In the genomic region with DNA sequence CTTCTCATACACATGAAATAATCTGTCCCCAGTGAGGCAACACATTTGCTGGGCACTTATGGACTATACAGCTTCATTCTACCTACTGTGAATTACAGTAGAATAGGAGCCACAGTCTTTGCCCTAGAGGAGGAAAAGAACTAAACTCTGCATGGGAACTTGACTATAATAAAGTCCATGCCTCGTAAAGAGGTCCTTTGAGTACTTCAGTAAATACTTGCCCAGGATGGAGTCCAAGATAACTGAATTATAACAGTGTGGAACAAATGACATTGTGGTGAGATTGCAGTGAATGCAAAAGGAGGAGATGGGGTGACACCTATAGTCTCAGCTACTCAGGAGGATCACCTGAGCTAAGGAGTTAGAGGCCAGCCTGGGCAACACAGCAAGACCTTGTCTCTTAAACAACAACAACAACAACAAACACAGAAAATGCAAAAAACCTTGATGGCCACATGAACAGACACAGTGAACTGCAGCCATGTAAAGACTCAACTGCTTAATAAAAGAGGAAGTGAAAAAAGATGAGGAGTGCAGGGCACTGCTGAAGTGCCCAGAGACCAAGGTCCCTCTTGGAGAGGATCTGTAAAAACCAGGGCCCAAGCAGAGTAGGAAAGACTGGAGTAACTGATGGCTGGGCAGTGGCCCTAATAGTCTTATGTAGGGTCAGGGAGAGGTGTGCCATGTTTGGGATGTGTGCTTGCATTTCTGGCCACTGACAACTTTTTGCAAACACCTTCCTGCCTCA, we compare ENCODE assay signal across 16 cellular contexts. TPM values are rescaled to one million over a fixed set of nuclear protein-coding genes. Genes with fewer than 3 reads are reported as not detected.
DNase-seq lines count a peak whose midpoint lies in the region; ATAC-seq and TF ChIP-seq lines count a peak whose summit lies in the region.
"Had no signal": no experiment of that assay in that cellular context is flagged by ENCODE, and none has a peak within 500 bp of the region (broad histone marks: within the 10 kb centered on the region; RNA-seq: fewer than 3 reads in every experiment).

No MANE protein-coding gene starts in this region.

- POLR2A ChIA-PET in RWPE1 (lab: Yijun Ruan, JAX; ENCODE audit: low non-redundant PET): no interaction called here

- no peak overlapping the region for H3K4me2 ChIP-seq in H9 (ENCODE audit: insufficient read depth, insufficient read length, low read length)

- H2AK5ac ChIP-seq in H9 (ENCODE audit: insufficient read length, low read length): no peak overlapping the region

- no peak overlapping the region for H3K14ac ChIP-seq in H9 (ENCODE audit: insufficient read depth, low read length)

- H3K79me1 ChIP-seq in H9 (ENCODE audit: insufficient read depth, low read depth, low read length, poor library complexity, severe bottlenecking): peaks cover 13% of the 10 kb centered on the region

- no peak for DNase-seq in activated T-cell treated with anti-CD3 and anti-CD28 coated beads, Interleukin-2, amount 50 U/mL, for 24 hours
- DNase-seq in activated T-cell treated with anti-CD3 and anti-CD28 coated beads, Interleukin-2, amount 50 U/mL, for 1 hour: no peak
- DNase-seq in OCI-M1 (lab: John Stamatoyannopoulos, UW) (peak; percentile 61), prostate gland (ENCODE audit: low spot score) (peak; percentile 53), H9 (no peak), osteocyte (ENCODE audit: extremely low spot score, unreplicated experiment) (no peak), RWPE1 (ENCODE audit: low spot score) (no peak)
- DNase-seq: ACHN; activated CD8-positive, alpha-beta memory T cell treated with anti-CD3 and anti-CD28 coated beads for 24 hours; GF-D8; NCI-H187 treated with DMSO at 0.1 percent for 48 hours; pancreas; upper lobe of right lung had no signal

- ATAC-seq in HG02981 (IDR thresholded peaks at IDR 0.05; ENCODE audit: unreplicated experiment): peak; percentile 59
- ATAC-seq: pancreas, upper lobe of right lung had no signal

- H3K4me1 Mint-ChIP-seq in activated T-cell treated with anti-CD3 and anti-CD28 coated beads, Interleukin-2, amount 50 U/mL, for 24 hours (ENCODE audit: low read depth): peaks cover 55% of the 10 kb centered on the region
- H3K4me1 Mint-ChIP-seq in H9: peaks cover 26 to 29% of the 10 kb centered on the region in 2 experiments
- H3K4me1 Mint-ChIP-seq in osteocyte (ENCODE audit: unreplicated experiment): peaks cover 25% of the 10 kb centered on the region

- no peak overlapping the region for H3K56ac ChIP-seq in H9 (ENCODE audit: insufficient read length, low read depth, low read length)

- H3K27ac ChIP-seq in prostate gland (peak overlapping the region in 1 of 2 donors; percentile 62), H9 (ENCODE audit: insufficient read length, low read depth, low read length) (no peak overlapping the region), RWPE1 (no peak overlapping the region)
- H3K27ac ChIP-seq: ascending aorta, epithelial cell of prostate, pancreas, upper lobe of right lung had no signal

- CTCF ChIA-PET in RWPE1 (lab: Yijun Ruan, JAX): no interaction called here

- H3K4me3 Mint-ChIP-seq in activated T-cell treated with anti-CD3 and anti-CD28 coated beads, Interleukin-2, amount 50 U/mL, for 24 hours: no peak overlapping the region
- no peak overlapping the region for H3K4me3 Mint-ChIP-seq in H9
- H3K4me3 Mint-ChIP-seq in osteocyte (ENCODE audit: unreplicated experiment): no peak overlapping the region

- no peak overlapping the region for H3K18ac ChIP-seq in H9 (ENCODE audit: insufficient read length, low read depth, low read length)

- peaks cover 26% of the 10 kb centered on the region for H3K79me2 ChIP-seq in H9 (ENCODE audit: insufficient read depth, low read length)

- peaks cover 28% of the 10 kb centered on the region for H3K4me1 ChIP-seq in prostate gland (replicated peaks)
- no peaks in the 10 kb centered on the region; the same call in 1 of the 2 replicates for H3K4me1 ChIP-seq in H9 (ENCODE audit: insufficient read depth, low read length)

- H3K27me3 Mint-ChIP-seq in activated T-cell treated with anti-CD3 and anti-CD28 coated beads, Interleukin-2, amount 50 U/mL, for 24 hours: no peaks in the 10 kb centered on the region
- H3K27me3 Mint-ChIP-seq in H9 (ENCODE audit: low read depth) (no peaks in the 10 kb centered on the region), osteocyte (ENCODE audit: unreplicated experiment) (no peaks in the 10 kb centered on the region)

- intact Hi-C loops in prostate gland (cut with DNase I): no loop called here

- no peak overlapping the region for H2AFZ ChIP-seq in H9 (ENCODE audit: low read length)

- no peak overlapping the region for H2BK12ac ChIP-seq in H9 (ENCODE audit: insufficient read length, low read depth, low read length)

- peaks cover 80% of the 10 kb centered on the region for H3K36me3 Mint-ChIP-seq in activated T-cell treated with anti-CD3 and anti-CD28 coated beads, Interleukin-2, amount 50 U/mL, for 24 hours (ENCODE audit: low read depth)
- peaks cover 7 to 17% (median 10%) of the 10 kb centered on the region in 3 experiments; a peak in 4 of 7 replicates for H3K36me3 Mint-ChIP-seq in H9 (ENCODE audit: insufficient read depth in 1 of 3, low read depth in 3 of 3)
- peaks cover 4% of the 10 kb centered on the region for H3K36me3 Mint-ChIP-seq in osteocyte (ENCODE audit: unreplicated experiment)

- no peaks in the 10 kb centered on the region for H4K20me1 ChIP-seq in H9 (ENCODE audit: control insufficient read depth, insufficient read depth, insufficient read length)

- H3T11ph ChIP-seq in H9 (ENCODE audit: low read length): no peak overlapping the region

- H4K91ac ChIP-seq in H9 (ENCODE audit: insufficient read length, low read depth, low read length): no peak overlapping the region

- 21% methylated on average over 1 of the region's 1 CpG for WGBS in prostate gland
- no CpG with 5 or more reads among the region's 1 CpG for WGBS in H9 (ENCODE audit: extremely low coverage, insufficient read length, low lambda C conversion rate)

- H2BK20ac ChIP-seq in H9 (ENCODE audit: low read depth, low read length, poor library complexity, severe bottlenecking): no peak overlapping the region

- no peak overlapping the region for H3K23ac ChIP-seq in H9 (ENCODE audit: insufficient read length, low read depth, low read length)

- no peak overlapping the region for H3K4ac ChIP-seq in H9 (ENCODE audit: low read depth, low read length)

- H4K5ac ChIP-seq in H9 (ENCODE audit: insufficient read length, low read depth, low read length): no peak overlapping the region

- H2BK120ac ChIP-seq in H9 (ENCODE audit: low read depth, low read length, poor library complexity, severe bottlenecking): no peak overlapping the region

- H3K23me2 ChIP-seq in H9 (ENCODE audit: insufficient read length, low read depth, low read length, poor library complexity, severe bottlenecking): peaks cover 8% of the 10 kb centered on the region

- TF ChIP-seq CTCF in prostate gland (IDR thresholded peaks at IDR 0.05): peak in 1 of 4 experiments; percentile 10
- no peak for TF ChIP-seq CTCF in H9 (conservative IDR thresholded peaks at IDR 0.05)
- no peak for TF ChIP-seq CTCF in osteocyte (IDR thresholded peaks at IDR 0.05)
- TF ChIP-seq CTCF in RWPE1 (conservative IDR thresholded peaks at IDR 0.05; ENCODE audit: low read depth): no peak

- H2BK15ac ChIP-seq in H9 (ENCODE audit: low read depth, low read length): no peak overlapping the region

- H2BK5ac ChIP-seq in H9 (ENCODE audit: insufficient read length, low read length): no peak overlapping the region

- H3K9me3 ChIP-seq in prostate gland: no peaks in the 10 kb centered on the region
- H3K9me3 ChIP-seq in H9 (ENCODE audit: control insufficient read depth, low read depth, low read length): no peaks in the 10 kb centered on the region
- H3K9me3 ChIP-seq: ascending aorta, pancreas, upper lobe of right lung had no signal

- no peaks in the 10 kb centered on the region for H3K36me3 ChIP-seq in prostate gland

- no peak overlapping the region for H4K8ac ChIP-seq in H9 (replicated peaks; ENCODE audit: insufficient read length, low read depth, low read length)

- H3K4me3 ChIP-seq in prostate gland: no peak overlapping the region
- H3K4me3 ChIP-seq: ascending aorta, pancreas, upper lobe of right lung had no signal

- H3K9ac ChIP-seq in H9 (ENCODE audit: extremely low read depth, insufficient read length, low read length): no peak overlapping the region

- TF ChIP-seq POLR2A in prostate gland (IDR thresholded peaks at IDR 0.05): no peak

- H3K27ac Mint-ChIP-seq in activated T-cell treated with anti-CD3 and anti-CD28 coated beads, Interleukin-2, amount 50 U/mL, for 24 hours: peak overlapping the region; percentile 4
- H3K27ac Mint-ChIP-seq in H9 (peak overlapping the region in 1 of 3 experiments; percentile 11; a peak in 1 of 7 replicates), osteocyte (ENCODE audit: unreplicated experiment) (no peak overlapping the region)

- H3K9me3 Mint-ChIP-seq in activated T-cell treated with anti-CD3 and anti-CD28 coated beads, Interleukin-2, amount 50 U/mL, for 24 hours: no peaks in the 10 kb centered on the region
- H3K9me3 Mint-ChIP-seq in H9: no peaks in the 10 kb centered on the region
- H3K9me3 Mint-ChIP-seq in osteocyte (ENCODE audit: unreplicated experiment): no peaks in the 10 kb centered on the region

- H3K27me3 ChIP-seq in prostate gland (replicated peaks; ENCODE audit: insufficient read depth) (no peaks in the 10 kb centered on the region), H9 (ENCODE audit: insufficient read depth, low read length) (no peaks in the 10 kb centered on the region)
- H3K27me3 ChIP-seq: ascending aorta, pancreas, upper lobe of right lung had no signal

RNA-seq across cellular contexts. Expression of a gene that starts 3.7 kb away (rescaled TPM):
- 10 to 100 TPM; 56.6 to 56.9 TPM for total RNA-seq in prostate gland
- total RNA-seq in H9 (2021): 65.1 and 67.3 TPM in 2 replicates
- 35.3 and 37.3 TPM in 2 replicates for total RNA-seq in osteocyte

RNA-seq across cellular contexts. Expression of a gene that starts 39.0 kb away (rescaled TPM):
- 1 to 10 TPM in 1 of 2 donors, under 1 TPM in 1; 0.23 to 1.9 TPM for total RNA-seq in prostate gland
- 0.39 and 0.50 TPM in 2 replicates for total RNA-seq in H9 (2021)
- 0.16 and 0.26 TPM in 2 replicates for total RNA-seq in osteocyte
- total RNA-seq: ascending aorta had no signal

RNA-seq across cellular contexts. Expression of a gene that starts 48.2 kb away (rescaled TPM):
- total RNA-seq in prostate gland (10 to 100 TPM; 24.9 to 46.8 TPM), H9 (2021) (46.3 and 47.6 TPM in 2 replicates), osteocyte (24.2 and 27.5 TPM in 2 replicates)

RNA-seq across cellular contexts. Expression of a gene that starts 54.8 kb away (rescaled TPM):
- total RNA-seq in prostate gland (10 to 100 TPM; 22.4 to 54.9 TPM), H9 (2021) (67.6 and 72.2 TPM in 2 replicates), osteocyte (84.9 and 86.4 TPM in 2 replicates)

Comparison
In these comparisons a context has a peak if more than half of its experiments do, and no peak if none do; other contexts are left out.
1. DNase-seq: peak in OCI-M1 (single experiment) and prostate gland (single experiment); none in activated T-cell treated with anti-CD3 and anti-CD28 coated beads, Interleukin-2, amount 50 U/mL, for 24 hours (single experiment), activated T-cell treated with anti-CD3 and anti-CD28 coated beads, Interleukin-2, amount 50 U/mL, for 1 hour (single experiment), H9 (single experiment), osteocyte (single experiment) and RWPE1 (single experiment).